In genomic region chr22:40511604-40512003, GRCh38 we compare ENCODE assay signal across 12 cellular contexts.
DNase-seq lines count a peak whose midpoint lies in the region; ATAC-seq and TF ChIP-seq lines count a peak whose summit lies in the region.
"Had no signal": no experiment of that assay in that cellular context is flagged by ENCODE, and none has a peak within 500 bp of the region (broad histone marks: within the 10 kb centered on the region; RNA-seq: fewer than 3 reads in every experiment).

No MANE protein-coding gene starts in this region.

- H3K36me3 ChIP-seq in left lung: no peaks in the 10 kb centered on the region
- H3K36me3 ChIP-seq in thyroid gland: no peaks in the 10 kb centered on the region

- no peaks in the 10 kb centered on the region for H3K27me3 Mint-ChIP-seq in chondrocyte (ENCODE audit: low read depth)
- H3K27me3 Mint-ChIP-seq: activated CD8-positive, alpha-beta T cell treated with anti-CD3 and anti-CD28 coated beads for 36 hours had no signal

- TF ChIP-seq CTCF in chondrocyte (IDR thresholded peaks at IDR 0.05) (peak; percentile 27), left lung (IDR thresholded peaks at IDR 0.05) (no peak), thyroid gland (IDR thresholded peaks at IDR 0.05) (no peak)

- no peaks in the 10 kb centered on the region for H3K9me3 ChIP-seq in left lung
- no peaks in the 10 kb centered on the region for H3K9me3 ChIP-seq in thyroid gland

- H3K4me1 ChIP-seq in left lung: peaks cover 32 to 53% of the 10 kb centered on the region in 2 donors
- H3K4me1 ChIP-seq in thyroid gland: peaks cover 51 to 55% of the 10 kb centered on the region in 2 donors

- peaks cover 63% of the 10 kb centered on the region for H3K4me1 Mint-ChIP-seq in chondrocyte (ENCODE audit: low read depth)

- H3K4me3 Mint-ChIP-seq in chondrocyte (ENCODE audit: unreplicated experiment): no peak overlapping the region
- H3K4me3 Mint-ChIP-seq: activated CD8-positive, alpha-beta T cell treated with anti-CD3 and anti-CD28 coated beads for 36 hours had no signal

- H3K27ac ChIP-seq in left lung (peak overlapping the region; percentile 66 to 82), thyroid gland (peak overlapping the region; percentile 2 to 89 (median 89))
- H3K27ac ChIP-seq: KMS-11 had no signal

- no peaks in the 10 kb centered on the region for H3K36me3 Mint-ChIP-seq in chondrocyte (ENCODE audit: low read depth)

- peak; percentile 6 for DNase-seq in NCI-H69 (lab: John Stamatoyannopoulos, UW)
- no peak for DNase-seq in chondrocyte (ENCODE audit: low spot score)
- no peak for DNase-seq in left lung
- no peak for DNase-seq in thyroid gland
- DNase-seq in AG08395 (ENCODE audit: low spot score): no peak
- DNase-seq in SK-N-DZ (ENCODE audit: low spot score): no peak
- no peak for DNase-seq in NCI-H1417 treated with DMSO at 0.1 percent for 48 hours (lab: John Stamatoyannopoulos, UW)
- DNase-seq: activated CD8-positive, alpha-beta T cell treated with anti-CD3 and anti-CD28 coated beads for 36 hours; EL; erythroblast had no signal

- no peaks in the 10 kb centered on the region for H3K9me3 Mint-ChIP-seq in chondrocyte (ENCODE audit: low read depth)
- H3K9me3 Mint-ChIP-seq: activated CD8-positive, alpha-beta T cell treated with anti-CD3 and anti-CD28 coated beads for 36 hours had no signal

- no peak for TF ChIP-seq POLR2A in thyroid gland (IDR thresholded peaks at IDR 0.05)

- H3K4me3 ChIP-seq in left lung (no peak overlapping the region), thyroid gland (replicated peaks in 1 of 3) (no peak overlapping the region)

- no peaks in the 10 kb centered on the region for H3K27me3 ChIP-seq in left lung
- H3K27me3 ChIP-seq in thyroid gland: no peaks in the 10 kb centered on the region

- peak overlapping the region; percentile 92 for H3K27ac Mint-ChIP-seq in chondrocyte (ENCODE audit: unreplicated experiment)
- H3K27ac Mint-ChIP-seq: activated CD8-positive, alpha-beta T cell treated with anti-CD3 and anti-CD28 coated beads for 36 hours had no signal

- ATAC-seq in left lung: peak; percentile 3
- ATAC-seq in HG03469 (IDR thresholded peaks at IDR 0.05; ENCODE audit: unreplicated experiment): no peak
- ATAC-seq: activated CD8-positive, alpha-beta T cell treated with anti-CD3 and anti-CD28 coated beads for 36 hours had no signal

- intact Hi-C loops in left lung (cut with DNase I): no loop called here
- intact Hi-C loops in thyroid gland (cut with DNase I): no loop called here
